1 cellular context compared by ENCODE assay signal in genomic region chr4:7101692-7102515, GRCh38.
A peak's percentile ranks its signal among the peaks of the same experiment; 100 is the strongest.
TF ChIP-seq lines count a peak whose summit lies in the region.

No MANE protein-coding gene starts in this region.

TF ChIP-seq in HepG2, 621 proteins besides CTCF, POLR2A, EP300 and RAD21 (continued from another document and continues in another):
- TF ChIP-seq STAT6 (CRISPR knock-in tag; IDR thresholded peaks at IDR 0.05; ENCODE audit: borderline replicate concordance) (no peak), RCOR2 (CRISPR knock-in tag; IDR thresholded peaks at IDR 0.05) (no peak), ZNF766 (CRISPR knock-in tag; IDR thresholded peaks at IDR 0.05; ENCODE audit: borderline replicate concordance) (no peak), SAP130 (CRISPR knock-in tag; IDR thresholded peaks at IDR 0.05; ENCODE audit: low read depth) (peak; percentile 67), PHF8 (CRISPR knock-in tag; IDR thresholded peaks at IDR 0.05) (peak; percentile 34; the same call in 1 of the 2 replicates), MED1 (CRISPR knock-in tag; IDR thresholded peaks at IDR 0.05) (peak; percentile 38; the same call in 1 of the 2 replicates), ZNF878 (CRISPR knock-in tag; IDR thresholded peaks at IDR 0.05) (no peak), ZNF451 (CRISPR knock-in tag; IDR thresholded peaks at IDR 0.05) (peak; percentile 64; the same call in 1 of the 2 replicates), YEATS4 (CRISPR knock-in tag; IDR thresholded peaks at IDR 0.05; ENCODE audit: borderline replicate concordance) (peak; percentile 73), TGIF2 (CRISPR knock-in tag; IDR thresholded peaks at IDR 0.05) (0 out of 2 replicates have a peak, but pooled peaks have one; percentile 35), ESRRA (CRISPR knock-in tag; IDR thresholded peaks at IDR 0.05; ENCODE audit: low read depth) (no peak), ZFP90 (CRISPR knock-in tag; IDR thresholded peaks at IDR 0.05; ENCODE audit: borderline replicate concordance) (peak; percentile 54; the same call in 1 of the 2 replicates), RXRB (CRISPR knock-in tag; IDR thresholded peaks at IDR 0.05; ENCODE audit: borderline replicate concordance) (0 out of 2 replicates have a peak, but pooled peaks have one; percentile 12), NRL (CRISPR knock-in tag; IDR thresholded peaks at IDR 0.05; ENCODE audit: borderline replicate concordance) (no peak), MTA3 (CRISPR knock-in tag; IDR thresholded peaks at IDR 0.05) (no peak), ZNF629 (CRISPR knock-in tag; conservative IDR thresholded peaks at IDR 0.05) (0 out of 2 replicates have a peak, but pooled peaks have one; percentile 23), CENPT (CRISPR knock-in tag; IDR thresholded peaks at IDR 0.05; ENCODE audit: low read depth) (no peak), ZNF468 (CRISPR knock-in tag; IDR thresholded peaks at IDR 0.05) (no peak), ADNP (CRISPR knock-in tag; IDR thresholded peaks at IDR 0.05) (no peak), KAT8 (CRISPR knock-in tag; IDR thresholded peaks at IDR 0.05) (0 out of 2 replicates have a peak, but pooled peaks have one; percentile 31), MAX (IDR thresholded peaks at IDR 0.05) (0 out of 2 replicates have a peak, but pooled peaks have one; percentile 23), CC2D1A (CRISPR knock-in tag; IDR thresholded peaks at IDR 0.05) (no peak), ZBTB7A (CRISPR knock-in tag; IDR thresholded peaks at IDR 0.05) (no peak), ZNF180 (CRISPR knock-in tag; IDR thresholded peaks at IDR 0.05; ENCODE audit: borderline replicate concordance, low read depth) (no peak), FIP1L1 (IDR thresholded peaks at IDR 0.05; ENCODE audit: borderline replicate concordance, insufficient read depth, low read depth, low read length) (no peak), SMARCC2 (IDR thresholded peaks at IDR 0.05) (no peak), PAXIP1 (CRISPR knock-in tag; conservative IDR thresholded peaks at IDR 0.05) (no peak), KLF12 (CRISPR knock-in tag; IDR thresholded peaks at IDR 0.05; ENCODE audit: borderline replicate concordance) (peak; percentile 68; the same call in 1 of the 2 replicates), SUZ12 (IDR thresholded peaks at IDR 0.05; ENCODE audit: low read depth, low read length) (0 out of 2 replicates have a peak, but pooled peaks have one; percentile 4), ONECUT2 (CRISPR knock-in tag; IDR thresholded peaks at IDR 0.05) (0 out of 2 replicates have a peak, but pooled peaks have one; percentile 36), E2F2 (CRISPR knock-in tag; IDR thresholded peaks at IDR 0.05; ENCODE audit: borderline replicate concordance) (0 out of 2 replicates have a peak, but pooled peaks have one; percentile 37), ZNF530 (CRISPR knock-in tag; IDR thresholded peaks at IDR 0.05; ENCODE audit: low read depth) (no peak), SMC3 (IDR thresholded peaks at IDR 0.05; ENCODE audit: low read length) (no peak), ZNF891 (CRISPR knock-in tag; IDR thresholded peaks at IDR 0.05) (peak; percentile 82; the same call in 1 of the 2 replicates), SSRP1 (CRISPR knock-in tag; IDR thresholded peaks at IDR 0.05) (no peak), ZMAT3 (CRISPR knock-in tag; conservative IDR thresholded peaks at IDR 0.05) (0 out of 2 replicates have a peak, but pooled peaks have one; percentile 19), PCBP1 (IDR thresholded peaks at IDR 0.05; ENCODE audit: borderline replicate concordance, low read depth, low read length) (peak; percentile 58; the same call in 1 of the 2 replicates), RBAK (CRISPR knock-in tag; IDR thresholded peaks at IDR 0.05) (no peak), MTF1 (CRISPR knock-in tag; IDR thresholded peaks at IDR 0.05) (no peak), ATF7-NPFF (CRISPR knock-in tag; IDR thresholded peaks at IDR 0.05; ENCODE audit: low read depth) (0 out of 2 replicates have a peak, but pooled peaks have one; percentile 54), ZNF619 (CRISPR knock-in tag; IDR thresholded peaks at IDR 0.05) (peak; percentile 32; the same call in 1 of the 2 replicates), MIER3 (CRISPR knock-in tag; IDR thresholded peaks at IDR 0.05; ENCODE audit: borderline replicate concordance) (no peak), ZNF160 (CRISPR knock-in tag; IDR thresholded peaks at IDR 0.05) (no peak), IRF2 (CRISPR knock-in tag; IDR thresholded peaks at IDR 0.05) (no peak), ZNF335 (CRISPR knock-in tag; IDR thresholded peaks at IDR 0.05) (no peak), AGO1 (IDR thresholded peaks at IDR 0.05; ENCODE audit: low read depth, low read length, poor library complexity, severe bottlenecking) (no peak)
- TF ChIP-seq, protein P1, sequence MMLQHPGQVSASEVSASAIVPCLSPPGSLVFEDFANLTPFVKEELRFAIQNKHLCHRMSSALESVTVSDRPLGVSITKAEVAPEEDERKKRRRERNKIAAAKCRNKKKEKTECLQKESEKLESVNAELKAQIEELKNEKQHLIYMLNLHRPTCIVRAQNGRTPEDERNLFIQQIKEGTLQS (CRISPR knock-in tag; IDR thresholded peaks at IDR 0.05), result no peak
- TF ChIP-seq, protein P2, sequence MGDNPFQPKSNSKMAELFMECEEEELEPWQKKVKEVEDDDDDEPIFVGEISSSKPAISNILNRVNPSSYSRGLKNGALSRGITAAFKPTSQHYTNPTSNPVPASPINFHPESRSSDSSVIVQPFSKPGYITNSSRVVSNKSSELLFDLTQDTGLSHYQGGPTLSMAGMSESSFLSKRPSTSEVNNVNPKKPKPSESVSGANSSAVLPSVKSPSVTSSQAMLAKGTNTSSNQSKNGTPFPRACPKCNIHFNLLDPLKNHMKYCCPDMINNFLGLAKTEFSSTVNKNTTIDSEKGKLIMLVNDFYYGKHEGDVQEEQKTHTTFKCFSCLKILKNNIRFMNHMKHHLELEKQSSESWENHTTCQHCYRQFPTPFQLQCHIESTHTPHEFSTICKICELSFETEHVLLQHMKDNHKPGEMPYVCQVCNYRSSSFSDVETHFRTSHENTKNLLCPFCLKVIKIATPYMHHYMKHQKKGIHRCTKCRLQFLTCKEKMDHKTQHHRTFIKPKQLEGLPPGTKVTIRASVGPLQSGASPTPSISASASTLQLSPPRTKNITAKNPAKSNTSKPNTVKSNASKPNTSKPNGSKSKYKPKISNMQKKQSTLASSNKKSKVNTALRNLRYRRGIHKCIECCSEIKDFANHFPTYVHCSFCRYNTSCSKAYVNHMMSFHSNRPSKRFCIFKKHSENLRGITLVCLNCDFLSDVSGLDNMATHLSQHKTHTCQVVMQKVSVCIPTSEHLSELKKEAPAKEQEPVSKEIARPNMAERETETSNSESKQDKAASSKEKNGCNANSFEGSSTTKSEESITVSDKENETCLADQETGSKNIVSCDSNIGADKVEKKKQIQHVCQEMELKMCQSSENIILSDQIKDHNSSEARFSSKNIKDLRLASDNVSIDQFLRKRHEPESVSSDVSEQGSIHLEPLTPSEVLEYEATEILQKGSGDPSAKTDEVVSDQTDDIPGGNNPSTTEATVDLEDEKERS (CRISPR knock-in tag; IDR thresholded peaks at IDR 0.05), result peak; percentile 49; the same call in 1 of the 2 replicates
- TF ChIP-seq, protein P3, sequence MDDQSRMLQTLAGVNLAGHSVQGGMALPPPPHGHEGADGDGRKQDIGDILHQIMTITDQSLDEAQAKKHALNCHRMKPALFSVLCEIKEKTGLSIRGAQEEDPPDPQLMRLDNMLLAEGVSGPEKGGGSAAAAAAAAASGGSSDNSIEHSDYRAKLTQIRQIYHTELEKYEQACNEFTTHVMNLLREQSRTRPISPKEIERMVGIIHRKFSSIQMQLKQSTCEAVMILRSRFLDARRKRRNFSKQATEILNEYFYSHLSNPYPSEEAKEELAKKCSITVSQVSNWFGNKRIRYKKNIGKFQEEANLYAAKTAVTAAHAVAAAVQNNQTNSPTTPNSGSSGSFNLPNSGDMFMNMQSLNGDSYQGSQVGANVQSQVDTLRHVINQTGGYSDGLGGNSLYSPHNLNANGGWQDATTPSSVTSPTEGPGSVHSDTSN (CRISPR knock-in tag; IDR thresholded peaks at IDR 0.05; ENCODE audit: borderline replicate concordance), result no peak
- TF ChIP-seq, protein P4, sequence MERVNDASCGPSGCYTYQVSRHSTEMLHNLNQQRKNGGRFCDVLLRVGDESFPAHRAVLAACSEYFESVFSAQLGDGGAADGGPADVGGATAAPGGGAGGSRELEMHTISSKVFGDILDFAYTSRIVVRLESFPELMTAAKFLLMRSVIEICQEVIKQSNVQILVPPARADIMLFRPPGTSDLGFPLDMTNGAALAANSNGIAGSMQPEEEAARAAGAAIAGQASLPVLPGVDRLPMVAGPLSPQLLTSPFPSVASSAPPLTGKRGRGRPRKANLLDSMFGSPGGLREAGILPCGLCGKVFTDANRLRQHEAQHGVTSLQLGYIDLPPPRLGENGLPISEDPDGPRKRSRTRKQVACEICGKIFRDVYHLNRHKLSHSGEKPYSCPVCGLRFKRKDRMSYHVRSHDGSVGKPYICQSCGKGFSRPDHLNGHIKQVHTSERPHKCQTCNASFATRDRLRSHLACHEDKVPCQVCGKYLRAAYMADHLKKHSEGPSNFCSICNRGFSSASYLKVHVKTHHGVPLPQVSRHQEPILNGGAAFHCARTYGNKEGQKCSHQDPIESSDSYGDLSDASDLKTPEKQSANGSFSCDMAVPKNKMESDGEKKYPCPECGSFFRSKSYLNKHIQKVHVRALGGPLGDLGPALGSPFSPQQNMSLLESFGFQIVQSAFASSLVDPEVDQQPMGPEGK (CRISPR knock-in tag; IDR thresholded peaks at IDR 0.05), result no peak
- TF ChIP-seq, protein P5, sequence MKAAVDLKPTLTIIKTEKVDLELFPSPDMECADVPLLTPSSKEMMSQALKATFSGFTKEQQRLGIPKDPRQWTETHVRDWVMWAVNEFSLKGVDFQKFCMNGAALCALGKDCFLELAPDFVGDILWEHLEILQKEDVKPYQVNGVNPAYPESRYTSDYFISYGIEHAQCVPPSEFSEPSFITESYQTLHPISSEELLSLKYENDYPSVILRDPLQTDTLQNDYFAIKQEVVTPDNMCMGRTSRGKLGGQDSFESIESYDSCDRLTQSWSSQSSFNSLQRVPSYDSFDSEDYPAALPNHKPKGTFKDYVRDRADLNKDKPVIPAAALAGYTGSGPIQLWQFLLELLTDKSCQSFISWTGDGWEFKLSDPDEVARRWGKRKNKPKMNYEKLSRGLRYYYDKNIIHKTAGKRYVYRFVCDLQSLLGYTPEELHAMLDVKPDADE (CRISPR knock-in tag; IDR thresholded peaks at IDR 0.05), result no peak
- TF ChIP-seq, protein P6, sequence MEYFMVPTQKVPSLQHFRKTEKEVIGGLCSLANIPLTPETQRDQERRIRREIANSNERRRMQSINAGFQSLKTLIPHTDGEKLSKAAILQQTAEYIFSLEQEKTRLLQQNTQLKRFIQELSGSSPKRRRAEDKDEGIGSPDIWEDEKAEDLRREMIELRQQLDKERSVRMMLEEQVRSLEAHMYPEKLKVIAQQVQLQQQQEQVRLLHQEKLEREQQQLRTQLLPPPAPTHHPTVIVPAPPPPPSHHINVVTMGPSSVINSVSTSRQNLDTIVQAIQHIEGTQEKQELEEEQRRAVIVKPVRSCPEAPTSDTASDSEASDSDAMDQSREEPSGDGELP (IDR thresholded peaks at IDR 0.05; ENCODE audit: borderline replicate concordance, low read depth), result peak; percentile 20; the same call in 1 of the 2 replicates
